17 cellular contexts compared by ENCODE assay signal in the genomic region with DNA sequence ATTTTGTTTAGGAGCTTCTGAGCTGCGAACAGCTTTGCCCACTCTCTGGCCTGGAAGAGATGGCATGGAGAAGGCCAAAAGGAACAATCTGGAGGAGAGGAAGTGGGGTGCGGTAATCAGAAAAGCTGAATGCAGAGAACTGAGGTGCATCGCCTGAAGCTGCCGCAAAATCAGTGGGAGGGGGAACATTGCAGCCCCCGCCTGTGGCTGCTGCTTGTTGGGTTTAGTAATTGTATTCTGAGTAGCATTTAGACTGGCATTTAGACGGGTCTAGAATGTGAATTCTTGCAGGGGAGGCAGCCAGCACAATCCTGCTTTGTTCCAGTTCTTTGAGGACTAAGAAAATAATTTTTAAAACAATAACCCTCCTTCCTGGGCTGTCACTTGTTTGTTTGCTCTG. TPM values are rescaled to one million over a fixed set of nuclear protein-coding genes. Genes with fewer than 3 reads are reported as not detected.
DNase-seq lines count a peak whose midpoint lies in the region; ATAC-seq and TF ChIP-seq lines count a peak whose summit lies in the region.
"Had no signal": no experiment of that assay in that cellular context is flagged by ENCODE, and none has a peak within 500 bp of the region (broad histone marks: within the 10 kb centered on the region; RNA-seq: fewer than 3 reads in every experiment).

No MANE protein-coding gene starts in this region.

- no peaks in the 10 kb centered on the region for H3F3A ChIP-seq in neural progenitor cell (ENCODE audit: low read depth)

- H2AFZ ChIP-seq in neural progenitor cell (replicated peaks) (no peak overlapping the region), hepatocyte (no peak overlapping the region)
- H2AFZ ChIP-seq: GM23248 had no signal

- no peak overlapping the region for H3K4me3 Mint-ChIP-seq in neural progenitor cell
- H3K4me3 Mint-ChIP-seq: CD14-positive monocyte; CD4-positive, alpha-beta memory T cell had no signal

- H3K36me3 ChIP-seq in neural progenitor cell (no peaks in the 10 kb centered on the region), hepatocyte (replicated peaks; ENCODE audit: insufficient read depth, low read depth) (no peaks in the 10 kb centered on the region)
- H3K36me3 ChIP-seq: BLaER1, HAP-1 had no signal

- H3K4me2 ChIP-seq in neural progenitor cell (no peak overlapping the region), hepatocyte (no peak overlapping the region)
- H3K4me2 ChIP-seq: BLaER1 had no signal

- no peaks in the 10 kb centered on the region for H3K27me3 ChIP-seq in neural progenitor cell
- peaks cover 48% of the 10 kb centered on the region for H3K27me3 ChIP-seq in hepatocyte
- H3K27me3 ChIP-seq: BLaER1 had no signal

- H3K79me2 ChIP-seq in neural progenitor cell (ENCODE audit: low read depth) (no peaks in the 10 kb centered on the region), hepatocyte (no peaks in the 10 kb centered on the region)

- H3K4me3 ChIP-seq in neural progenitor cell (no peak overlapping the region), hepatocyte (no peak overlapping the region)
- H3K4me3 ChIP-seq: BLaER1, GM23248, HAP-1 had no signal

- no peak for ATAC-seq in GM21529 (IDR thresholded peaks at IDR 0.05; ENCODE audit: unreplicated experiment)
- ATAC-seq: HepG2 had no signal

- WGBS in hepatocyte (ENCODE audit: low lambda C conversion rate, missing lambda C conversion rate), result 91% methylated on average over 6 of the region's 6 CpGs

- no peaks in the 10 kb centered on the region for H3K9me3 Mint-ChIP-seq in neural progenitor cell

- no peaks in the 10 kb centered on the region for H3K9me2 ChIP-seq in hepatocyte (replicated peaks; ENCODE audit: insufficient read depth)

- TF ChIP-seq CTCF in neural progenitor cell (IDR thresholded peaks at IDR 0.05) (no peak), hepatocyte (IDR thresholded peaks at IDR 0.05; ENCODE audit: poor library complexity) (no peak)

- no peak overlapping the region for H3K27ac Mint-ChIP-seq in neural progenitor cell
- H3K27ac Mint-ChIP-seq: CD14-positive monocyte; CD4-positive, alpha-beta memory T cell had no signal

- H3K4me1 ChIP-seq in neural progenitor cell (no peaks in the 10 kb centered on the region), hepatocyte (ENCODE audit: insufficient read depth) (no peaks in the 10 kb centered on the region)
- H3K4me1 ChIP-seq: HAP-1 had no signal

- DNase-seq in caudate nucleus (lab: John Stamatoyannopoulos, UW) (peak in 3 of 61 donors; percentile 17 to 38 (median 18)), globus pallidus (ENCODE audit: low spot score) (peak; percentile 44), pons (ENCODE audit: low spot score) (peak; percentile 74), neural progenitor cell (ENCODE audit: low spot score) (no peak), hepatocyte (ENCODE audit: low spot score) (no peak)
- DNase-seq in stimulated activated naive CD4-positive, alpha-beta T cell (lab: John Stamatoyannopoulos, UW), result no peak
- DNase-seq: 8988T; CD4-positive, alpha-beta memory T cell; DMS153; DMS79 treated with DMSO at 0.1 percent for 48 hours; GF-D8; GM23248 had no signal

- H4K20me1 ChIP-seq in neural progenitor cell (ENCODE audit: low read depth), result no peaks in the 10 kb centered on the region
- H4K20me1 ChIP-seq in hepatocyte (ENCODE audit: insufficient read depth, poor library complexity, severe bottlenecking), result no peaks in the 10 kb centered on the region
- H4K20me1 ChIP-seq: BLaER1 had no signal

- H3K9me3 ChIP-seq in neural progenitor cell (ENCODE audit: low read depth) (no peaks in the 10 kb centered on the region), hepatocyte (ENCODE audit: low read depth) (no peaks in the 10 kb centered on the region)
- H3K9me3 ChIP-seq: BLaER1, HAP-1 had no signal

- peaks cover 6% of the 10 kb centered on the region for H3K27me3 Mint-ChIP-seq in neural progenitor cell (ENCODE audit: insufficient read depth, low read depth)

- H3K27ac ChIP-seq in caudate nucleus (ENCODE audit: low read depth, low read length), result peak overlapping the region; percentile 65
- no peak overlapping the region for H3K27ac ChIP-seq in neural progenitor cell
- no peak overlapping the region for H3K27ac ChIP-seq in hepatocyte
- H3K27ac ChIP-seq: BLaER1 had no signal

- no peaks in the 10 kb centered on the region for H3K36me3 Mint-ChIP-seq in neural progenitor cell
- H3K36me3 Mint-ChIP-seq: CD14-positive monocyte; CD4-positive, alpha-beta memory T cell had no signal

- no peak overlapping the region for H3K9ac ChIP-seq in neural progenitor cell
- H3K9ac ChIP-seq: BLaER1, GM23248 had no signal

- no peaks in the 10 kb centered on the region for H3K4me1 Mint-ChIP-seq in neural progenitor cell
- H3K4me1 Mint-ChIP-seq: CD14-positive monocyte; CD4-positive, alpha-beta memory T cell had no signal

RNA-seq across cellular contexts. Expression of a gene that starts 25.4 kb away (rescaled TPM):
- total RNA-seq in neural progenitor cell (ENCODE audit: low replicate concordance) (2.5 and 3.7 TPM in 2 replicates), hepatocyte (1.0 and 2.2 TPM in 2 replicates)
- polyA plus RNA-seq in hepatocyte, result 0.75 and 1.7 TPM in 2 replicates
- total RNA-seq: CD4-positive, alpha-beta memory T cell; HepG2 had no signal
- polyA plus RNA-seq: CD14-positive monocyte; CD4-positive, alpha-beta memory T cell; HepG2 had no signal

Comparison
In these comparisons a context has a peak if more than half of its experiments do, and no peak if none do; other contexts are left out.
1. DNase-seq: peak in globus pallidus (single experiment) and pons (single experiment); none in stimulated activated naive CD4-positive, alpha-beta T cell (0 of 6), neural progenitor cell (single experiment) and hepatocyte (single experiment).